9 cellular contexts compared by ENCODE assay signal in genomic region chr7:27163776-27164380, GRCh38. TPM values are rescaled to one million over a fixed set of nuclear protein-coding genes. Genes with fewer than 3 reads are reported as not detected.
A peak's percentile ranks its signal among the peaks of the same experiment; 100 is the strongest.
DNase-seq lines count a peak whose midpoint lies in the region; ATAC-seq, FAIRE-seq and TF ChIP-seq lines count a peak whose summit lies in the region.
"Had no signal": no experiment of that assay in that cellular context is flagged by ENCODE, and none has a peak within 500 bp of the region (broad histone marks: within the 10 kb centered on the region; RNA-seq: fewer than 3 reads in every experiment).

No MANE protein-coding gene starts in this region.

- TF ChIP-seq CTCF in GM12878 (IDR thresholded peaks at IDR 0.05 in 2 of 3, conservative IDR thresholded peaks at IDR 0.05 in 1 of 3; ENCODE audit: control insufficient read depth in 2 of 3, extremely low read depth in 1 of 3, insufficient read depth in 1 of 3, low read depth in 3 of 3, low read length in 3 of 3) (no peak), upper lobe of right lung (IDR thresholded peaks at IDR 0.05) (no peak), A673 (conservative IDR thresholded peaks at IDR 0.05; ENCODE audit: low read depth, low read length) (no peak)

- BruUV-seq in GM12878 (replicated peaks; lab: Mats Ljungman, UMichigan) (no TSS peak), A673 (replicated peaks; lab: Mats Ljungman, UMichigan) (no TSS peak)

- peaks cover under 1% of the 10 kb centered on the region for H3K36me3 Mint-ChIP-seq in activated naive CD4-positive, alpha-beta T cell treated with anti-CD3 and anti-CD28 coated beads, Interleukin-2, amount 10 ng/mL, durations not matched to agents 7 days and 5 days
- peaks cover 4 to 11% of the 10 kb centered on the region in 2 donors for H3K36me3 Mint-ChIP-seq in naive B cell

- no peaks in the 10 kb centered on the region for H3K4me1 ChIP-seq in GM12878 (ENCODE audit: control insufficient read depth, insufficient read depth, low read length)
- peaks cover 29% of the 10 kb centered on the region for H3K4me1 ChIP-seq in upper lobe of right lung
- H3K4me1 ChIP-seq in A673 (ENCODE audit: insufficient read depth, low read length, poor library complexity, severe bottlenecking), result no peaks in the 10 kb centered on the region

- H3K27me3 ChIP-seq in GM12878 (replicated peaks in 1 of 2; ENCODE audit: control insufficient read depth in 2 of 2, insufficient read depth in 2 of 2, low read length in 1 of 2) (peaks cover 19 to 44% of the 10 kb centered on the region in 2 experiments), upper lobe of right lung (peaks cover 94% of the 10 kb centered on the region), A673 (replicated peaks; ENCODE audit: insufficient read depth, low read depth, low read length, poor library complexity) (peaks cover 62% of the 10 kb centered on the region)

- no peak overlapping the region for H3K4me2 ChIP-seq in GM12878 (ENCODE audit: control insufficient read depth, insufficient read depth)

- H3K9me3 ChIP-seq in GM12878 (replicated peaks; ENCODE audit: control insufficient read depth, insufficient read depth, low read length) (peaks cover 2% of the 10 kb centered on the region; the same call in 1 of the 3 replicates), upper lobe of right lung (no peaks in the 10 kb centered on the region), A673 (ENCODE audit: low read depth, low read length, poor library complexity, severe bottlenecking) (no peaks in the 10 kb centered on the region)

- H3K27me3 Mint-ChIP-seq in activated naive CD4-positive, alpha-beta T cell treated with anti-CD3 and anti-CD28 coated beads, Interleukin-2, amount 10 ng/mL, durations not matched to agents 7 days and 5 days, result peaks cover 99% of the 10 kb centered on the region
- peaks cover 32 to 76% (median 51%) of the 10 kb centered on the region in 3 donors for H3K27me3 Mint-ChIP-seq in naive B cell

- intact Hi-C loops in GM12878 (cut with micrococcal nuclease; ENCODE audit: unreplicated experiment) (loop anchor here (5.0 kb wide), 2 partner anchors 307 to 1272 kb away; no protein-coding TSS in a partner anchor), upper lobe of right lung (cut with DNase I) (loop anchor here (10.0 kb wide), 2 partner anchors 1269 to 1299 kb away; no protein-coding TSS in a partner anchor), A673 (cut with micrococcal nuclease; ENCODE audit: unreplicated experiment) (loop anchor here (5.0 to 10.0 kb wide), 2 partner anchors 797 to 1269 kb away; no protein-coding TSS in a partner anchor)

- no peak for TF ChIP-seq EP300 in GM12878 (IDR thresholded peaks at IDR 0.05; ENCODE audit: borderline replicate concordance in 1 of 2, control insufficient read depth in 1 of 2, low read depth in 2 of 2, low read length in 2 of 2)

- TF ChIP-seq RAD21 in GM12878 (IDR thresholded peaks at IDR 0.05; ENCODE audit: insufficient read depth, low read depth, low read length), result no peak

- no peaks in the 10 kb centered on the region for H3K79me2 ChIP-seq in GM12878 (ENCODE audit: control insufficient read depth, insufficient read depth, low read length)

- H3K9ac ChIP-seq in GM12878 (ENCODE audit: control insufficient read depth, insufficient read depth, low read length), result no peak overlapping the region

- no peak overlapping the region for H3K4me3 Mint-ChIP-seq in activated naive CD4-positive, alpha-beta T cell treated with anti-CD3 and anti-CD28 coated beads, Interleukin-2, amount 10 ng/mL, durations not matched to agents 7 days and 5 days
- H3K4me3 Mint-ChIP-seq in naive B cell, result peak overlapping the region in 4 of 8 donors; percentile 26 to 80 (median 72)

- ATAC-seq in GM12878 (no peak), naive B cell (ENCODE audit: low read depth in 2 of 2) (no peak), upper lobe of right lung (no peak)
- ATAC-seq: stimulated activated naive CD8-positive, alpha-beta T cell treated with anti-CD3 and anti-CD28 coated beads, Interleukin-15, amount 100 ng/mL, for 72 hours had no signal

- in situ Hi-C loops in GM12878 (cut with MboI), result loop anchor here (25.0 kb wide), 1 partner anchor 1077 kb away; no protein-coding TSS in a partner anchor

- CTCF ChIA-PET in activated naive CD4-positive, alpha-beta T cell treated with anti-CD3 and anti-CD28 coated beads, Interleukin-2, amount 10 ng/mL, durations not matched to agents 7 days and 5 days (lab: Charles Lee), result interaction anchor here (1.6 to 3.6 kb wide), 2 partner anchors 310 to 482 kb away, joined by 3 to 36 read pairs; no protein-coding TSS in a partner anchor
- CTCF ChIA-PET in GM12878 (lab: Yijun Ruan, JAX), result interaction anchor here (3.5 to 4.6 kb wide), 4 partner anchors 13 to 794 kb away, joined by 30 to 49 read pairs (median 40); partner anchors contain the start of gene HOXA3
- CTCF ChIA-PET in A673 (lab: Charles Lee), result no interaction called here

- H3K36me3 ChIP-seq in GM12878 (ENCODE audit: control insufficient read depth in 2 of 2, insufficient read depth in 2 of 2, low read length in 1 of 2), result no peaks in the 10 kb centered on the region
- H3K36me3 ChIP-seq in upper lobe of right lung, result no peaks in the 10 kb centered on the region
- H3K36me3 ChIP-seq in A673 (ENCODE audit: insufficient read depth, low read length, poor library complexity, severe bottlenecking), result no peaks in the 10 kb centered on the region

- POLR2A ChIA-PET in GM12878 (lab: Charles Lee), result no interaction called here
- POLR2A ChIA-PET in A673 (lab: Charles Lee; ENCODE audit: low non-redundant PET), result no interaction called here

- DNase-seq in activated naive CD4-positive, alpha-beta T cell treated with anti-CD3 and anti-CD28 coated beads, Interleukin-2, amount 10 ng/mL, durations not matched to agents 7 days and 5 days, result no peak
- DNase-seq in activated naive CD4-positive, alpha-beta T cell treated with Interleukin-2 at 50 U/mL for 16 hours, result no peak
- DNase-seq in GM12878 (ENCODE audit: low read depth, low spot score) (no peak), naive B cell (no peak), upper lobe of right lung (peak; percentile 7), NCI-H524 treated with DMSO at 0.1 percent for 48 hours (lab: John Stamatoyannopoulos, UW) (no peak), A673 (ENCODE audit: low spot score) (no peak), NCI-H2196 (lab: John Stamatoyannopoulos, UW; ENCODE audit: unreplicated experiment) (no peak)
- DNase-seq: stimulated activated naive CD8-positive, alpha-beta T cell treated with anti-CD3 and anti-CD28 coated beads, Interleukin-15, amount 100 ng/mL, for 72 hours had no signal

- H3K4me3 ChIP-seq in GM12878, result no peak overlapping the region
- H3K4me3 ChIP-seq in upper lobe of right lung, result peak overlapping the region; percentile 39
- H3K4me3 ChIP-seq in A673 (ENCODE audit: low read depth, low read length, poor library complexity, severe bottlenecking), result no peak overlapping the region

- no peak overlapping the region for H2AFZ ChIP-seq in GM12878 (ENCODE audit: control insufficient read depth, low read depth, low read length)

- no peaks in the 10 kb centered on the region for H3K9me3 Mint-ChIP-seq in activated naive CD4-positive, alpha-beta T cell treated with anti-CD3 and anti-CD28 coated beads, Interleukin-2, amount 10 ng/mL, durations not matched to agents 7 days and 5 days
- peaks cover 0 to 25% (median 5%) of the 10 kb centered on the region in 7 donors for H3K9me3 Mint-ChIP-seq in naive B cell
- H3K9me3 Mint-ChIP-seq: stimulated activated naive CD8-positive, alpha-beta T cell treated with anti-CD3 and anti-CD28 coated beads, Interleukin-15, amount 100 ng/mL, for 72 hours had no signal

- RAD21 ChIA-PET in GM12878 (lab: Charles Lee; ENCODE audit: unreplicated experiment), result interaction anchor here (0.7 to 3.8 kb wide), 5 partner anchors 477 to 799 kb away, joined by 3 to 46 read pairs (median 4); no protein-coding TSS in a partner anchor

- H4K20me1 ChIP-seq in GM12878 (ENCODE audit: control insufficient read depth, insufficient read depth), result no peaks in the 10 kb centered on the region

- TF ChIP-seq POLR2A in GM12878 (IDR thresholded peaks at IDR 0.05; ENCODE audit: low read depth, low read length), result no peak

- H3K27ac ChIP-seq in GM12878 (ENCODE audit: control insufficient read depth, insufficient read depth), result no peak overlapping the region
- H3K27ac ChIP-seq in upper lobe of right lung, result no peak overlapping the region
- no peak overlapping the region for H3K27ac ChIP-seq in A673 (ENCODE audit: low read depth, low read length, poor library complexity, severe bottlenecking)

- H3K4me1 Mint-ChIP-seq in activated naive CD4-positive, alpha-beta T cell treated with anti-CD3 and anti-CD28 coated beads, Interleukin-2, amount 10 ng/mL, durations not matched to agents 7 days and 5 days, result peaks cover 19% of the 10 kb centered on the region
- H3K4me1 Mint-ChIP-seq in naive B cell, result peaks cover 17 to 32% (median 30%) of the 10 kb centered on the region in 3 donors

- peak overlapping the region; percentile 43 for H3K27ac Mint-ChIP-seq in activated naive CD4-positive, alpha-beta T cell treated with anti-CD3 and anti-CD28 coated beads, Interleukin-2, amount 10 ng/mL, durations not matched to agents 7 days and 5 days
- peak overlapping the region in 4 of 6 donors; percentile 79 to 93 (median 92) for H3K27ac Mint-ChIP-seq in naive B cell

- SMC1A ChIA-PET in GM12878 (lab: Charles Lee; ENCODE audit: uncharacterized antibody, unreplicated experiment), result interaction anchor here (0.8 to 1.4 kb wide), 2 partner anchors 14 to 794 kb away, joined by 5 read pairs; no protein-coding TSS in a partner anchor

- WGBS in GM12878 (ENCODE audit: insufficient coverage, insufficient replicate concordance, low lambda C conversion rate, missing lambda C conversion rate), result 34% methylated on average over 23 of the region's 23 CpGs

- no peak for FAIRE-seq in GM12878 (lab: Jason Lieb, UNC)

RNA-seq across cellular contexts. Expression of gene HOXA9, which starts 1.5 kb away (rescaled TPM):
- not detected in 2 replicates for total RNA-seq in GM12878 (2013; cell fraction: nucleolus; rRNA removed)
- not detected in 2 replicates for total RNA-seq in GM12878 (2014; rRNA removed)
- total RNA-seq in GM12878 (2014; rRNA removed; fragmentation: Illumina TruSeq; extraction: Trizol), result not detected in 2 replicates
- not detected in 2 replicates for total RNA-seq in GM12878 (2021)
- polyA plus RNA-seq in GM12878 (2011; ENCODE audit: low read depth), result not detected
- not detected in 2 replicates for polyA plus RNA-seq in GM12878 (2011; rRNA removed)
- not detected in 2 replicates for polyA plus RNA-seq in GM12878 (2011; cell fraction: cytosol; rRNA removed)
- polyA plus RNA-seq in GM12878 (2011; cell fraction: nucleus; rRNA removed), result not detected in 2 replicates
- polyA plus RNA-seq in GM12878 (2012), result not detected in 2 replicates
- not detected in 2 replicates for polyA plus RNA-seq in GM12878 (2014; fragmentation: Illumina TruSeq; extraction: Trizol)
- polyA plus RNA-seq in GM12878 (2014; fragmentation: Nextera tagmentation; extraction: Ambion mirVana), result not detected
- not detected in 2 replicates for polyA plus RNA-seq in GM12878 (2014; rRNA removed)
- polyA plus RNA-seq in GM12878 (2016; fragmentation: Nextera tagmentation; extraction: Ambion mirVana), result not detected
- not detected in 2 replicates for polyA minus RNA-seq in GM12878 (2011; rRNA and poly(A)+ RNA removed)
- not detected in 2 replicates for polyA minus RNA-seq in GM12878 (2011; cell fraction: cytosol; rRNA and poly(A)+ RNA removed)
- polyA minus RNA-seq in GM12878 (2011; cell fraction: nucleus; rRNA and poly(A)+ RNA removed), result not detected in 2 replicates
- not detected for polyA plus RNA-seq in naive B cell (ENCODE audit: low read depth in 6 of 6)
- 1.2 TPM for total RNA-seq in upper lobe of right lung
- total RNA-seq in A673 (2021), result not detected in 2 replicates

RNA-seq across cellular contexts. Expression of gene HOXA7, which starts 7.4 kb away (rescaled TPM):
- not detected in 2 replicates for total RNA-seq in GM12878 (2013; cell fraction: nucleolus; rRNA removed)
- total RNA-seq in GM12878 (2014; rRNA removed) (not detected in 2 replicates), GM12878 (2014; rRNA removed; fragmentation: Illumina TruSeq; extraction: Trizol) (not detected in 2 replicates), GM12878 (2021) (not detected in 2 replicates), upper lobe of right lung (2.9 TPM), A673 (2021) (0.56 and 1.5 TPM in 2 replicates)
- not detected for polyA plus RNA-seq in GM12878 (2011; ENCODE audit: low read depth)
- polyA plus RNA-seq in GM12878 (2011; rRNA removed) (not detected in 2 replicates), GM12878 (2014; fragmentation: Illumina TruSeq; extraction: Trizol) (not detected in 2 replicates), GM12878 (2014; fragmentation: Nextera tagmentation; extraction: Ambion mirVana) (not detected), GM12878 (2014; rRNA removed) (not detected in 2 replicates), GM12878 (2016; fragmentation: Nextera tagmentation; extraction: Ambion mirVana) (not detected), naive B cell (ENCODE audit: low read depth in 6 of 6) (not detected)
- not detected in 2 replicates for polyA plus RNA-seq in GM12878 (2011; cell fraction: cytosol; rRNA removed)
- polyA plus RNA-seq in GM12878 (2011; cell fraction: nucleus; rRNA removed), result not detected in 2 replicates
- not detected in 2 replicates for polyA plus RNA-seq in GM12878 (2012)
- polyA minus RNA-seq in GM12878 (2011; rRNA and poly(A)+ RNA removed), result not detected in 2 replicates
- polyA minus RNA-seq in GM12878 (2011; cell fraction: cytosol; rRNA and poly(A)+ RNA removed), result not detected in 2 replicates
- polyA minus RNA-seq in GM12878 (2011; cell fraction: nucleus; rRNA and poly(A)+ RNA removed), result not detected in 2 replicates

RNA-seq across cellular contexts. Expression of gene HOXA10, which starts 10.2 kb away (rescaled TPM):
- not detected in 2 replicates for total RNA-seq in GM12878 (2013; cell fraction: nucleolus; rRNA removed)
- not detected in 2 replicates for total RNA-seq in GM12878 (2014; rRNA removed)
- total RNA-seq in GM12878 (2014; rRNA removed; fragmentation: Illumina TruSeq; extraction: Trizol), result not detected in 2 replicates
- not detected in 2 replicates for total RNA-seq in GM12878 (2021)
- polyA plus RNA-seq in GM12878 (2011; ENCODE audit: low read depth), result not detected
- not detected in 2 replicates for polyA plus RNA-seq in GM12878 (2011; rRNA removed)
- not detected in 2 replicates for polyA plus RNA-seq in GM12878 (2011; cell fraction: cytosol; rRNA removed)
- not detected in 2 replicates for polyA plus RNA-seq in GM12878 (2011; cell fraction: nucleus; rRNA removed)
- not detected in 2 replicates for polyA plus RNA-seq in GM12878 (2012)
- polyA plus RNA-seq in GM12878 (2014; fragmentation: Illumina TruSeq; extraction: Trizol), result not detected in 2 replicates
- not detected for polyA plus RNA-seq in GM12878 (2014; fragmentation: Nextera tagmentation; extraction: Ambion mirVana)
- polyA plus RNA-seq in GM12878 (2014; rRNA removed), result not detected in 2 replicates
- polyA plus RNA-seq in GM12878 (2016; fragmentation: Nextera tagmentation; extraction: Ambion mirVana), result not detected
- not detected in 2 replicates for polyA minus RNA-seq in GM12878 (2011; rRNA and poly(A)+ RNA removed)
- polyA minus RNA-seq in GM12878 (2011; cell fraction: cytosol; rRNA and poly(A)+ RNA removed), result not detected in 2 replicates
- not detected in 2 replicates for polyA minus RNA-seq in GM12878 (2011; cell fraction: nucleus; rRNA and poly(A)+ RNA removed)
- polyA plus RNA-seq in naive B cell (ENCODE audit: low read depth in 6 of 6), result not detected
- 0.38 TPM for total RNA-seq in upper lobe of right lung
- total RNA-seq in A673 (2021), result not detected in 2 replicates

RNA-seq across cellular contexts. Expression of gene HOXA3, which starts 11.5 kb away (rescaled TPM):
- not detected in 2 replicates for total RNA-seq in GM12878 (2013; cell fraction: nucleolus; rRNA removed)
- total RNA-seq in GM12878 (2014; rRNA removed) (not detected in 2 replicates), GM12878 (2014; rRNA removed; fragmentation: Illumina TruSeq; extraction: Trizol) (not detected in 2 replicates), GM12878 (2021) (0.08 TPM in 1 of 2 replicates, not detected in the other), upper lobe of right lung (8.7 TPM), A673 (2021) (not detected in 2 replicates)
- polyA plus RNA-seq in GM12878 (2011; ENCODE audit: low read depth), result not detected
- polyA plus RNA-seq in GM12878 (2011; rRNA removed) (0.05 and 0.13 TPM in 2 replicates), GM12878 (2014; fragmentation: Illumina TruSeq; extraction: Trizol) (not detected in 2 replicates), GM12878 (2014; fragmentation: Nextera tagmentation; extraction: Ambion mirVana) (not detected), GM12878 (2014; rRNA removed) (not detected in 2 replicates), GM12878 (2016; fragmentation: Nextera tagmentation; extraction: Ambion mirVana) (not detected), naive B cell (ENCODE audit: low read depth in 6 of 6) (not detected)
- 0.02 TPM in 1 of 2 replicates, not detected in the other for polyA plus RNA-seq in GM12878 (2011; cell fraction: cytosol; rRNA removed)
- 0.06 and 0.13 TPM in 2 replicates for polyA plus RNA-seq in GM12878 (2011; cell fraction: nucleus; rRNA removed)
- not detected in 2 replicates for polyA plus RNA-seq in GM12878 (2012)
- polyA minus RNA-seq in GM12878 (2011; rRNA and poly(A)+ RNA removed), result not detected in 2 replicates
- polyA minus RNA-seq in GM12878 (2011; cell fraction: cytosol; rRNA and poly(A)+ RNA removed), result not detected in 2 replicates
- not detected in 2 replicates for polyA minus RNA-seq in GM12878 (2011; cell fraction: nucleus; rRNA and poly(A)+ RNA removed)

RNA-seq across cellular contexts. Expression of gene HOXA6, which starts 16.3 kb away (rescaled TPM):
- total RNA-seq in GM12878 (2013; cell fraction: nucleolus; rRNA removed), result not detected in 2 replicates
- total RNA-seq in GM12878 (2014; rRNA removed) (not detected in 2 replicates), GM12878 (2014; rRNA removed; fragmentation: Illumina TruSeq; extraction: Trizol) (not detected in 2 replicates), GM12878 (2021) (not detected in 2 replicates), upper lobe of right lung (6.5 TPM), A673 (2021) (not detected in 2 replicates)
- polyA plus RNA-seq in GM12878 (2011; ENCODE audit: low read depth), result not detected
- polyA plus RNA-seq in GM12878 (2011; rRNA removed) (0.08 TPM in 1 of 2 replicates, not detected in the other), GM12878 (2014; fragmentation: Illumina TruSeq; extraction: Trizol) (not detected in 2 replicates), GM12878 (2014; fragmentation: Nextera tagmentation; extraction: Ambion mirVana) (not detected), GM12878 (2014; rRNA removed) (not detected in 2 replicates), GM12878 (2016; fragmentation: Nextera tagmentation; extraction: Ambion mirVana) (not detected), naive B cell (ENCODE audit: low read depth in 6 of 6) (not detected)
- polyA plus RNA-seq in GM12878 (2011; cell fraction: cytosol; rRNA removed), result 0.10 and 0.13 TPM in 2 replicates
- 0.93 and 1.1 TPM in 2 replicates for polyA plus RNA-seq in GM12878 (2011; cell fraction: nucleus; rRNA removed)
- polyA plus RNA-seq in GM12878 (2012), result not detected in 2 replicates
- polyA minus RNA-seq in GM12878 (2011; rRNA and poly(A)+ RNA removed), result 0.67 TPM in 1 of 2 replicates, not detected in the other
- not detected in 2 replicates for polyA minus RNA-seq in GM12878 (2011; cell fraction: cytosol; rRNA and poly(A)+ RNA removed)
- polyA minus RNA-seq in GM12878 (2011; cell fraction: nucleus; rRNA and poly(A)+ RNA removed), result 0.97 and 1.4 TPM in 2 replicates
